Comparison of ENCODE assay signal across 9 cellular contexts in the genomic region with DNA sequence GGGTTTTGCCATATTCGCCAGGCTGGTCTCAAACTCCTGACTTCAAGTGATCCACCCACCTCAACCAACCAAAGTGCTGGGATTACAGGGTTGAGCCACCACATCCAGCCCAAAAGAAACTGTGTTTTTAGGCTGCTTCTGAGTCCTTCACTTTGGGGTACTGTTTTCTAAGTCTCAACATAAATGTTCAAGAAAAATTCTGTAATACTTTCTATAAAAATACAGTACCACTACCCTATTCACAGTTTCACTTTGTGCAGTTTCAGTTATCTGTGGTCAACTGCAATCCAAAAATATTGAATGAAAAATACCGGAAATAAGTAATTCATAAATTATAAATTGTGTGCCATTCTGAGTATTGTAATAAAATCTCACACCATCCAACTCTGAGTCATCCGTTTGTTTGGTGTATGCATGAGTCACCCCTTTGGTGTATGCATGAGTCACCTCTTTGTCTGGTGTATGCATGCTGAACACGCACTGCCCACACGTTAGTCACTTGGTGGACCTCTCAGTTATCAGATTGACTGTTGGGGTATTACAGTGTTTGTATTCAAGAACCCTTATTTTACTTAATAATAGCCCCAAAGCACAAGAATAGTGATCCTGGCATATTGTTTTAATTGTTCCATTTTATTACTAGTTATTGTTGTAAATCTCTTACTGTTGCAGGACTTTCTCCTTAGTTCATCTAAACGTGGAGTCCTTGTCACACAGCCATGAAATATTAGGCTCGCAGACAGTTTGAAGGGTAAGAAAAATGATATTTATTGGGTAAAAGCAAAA.
DNase-seq lines count a peak whose midpoint lies in the region; ATAC-seq and TF ChIP-seq lines count a peak whose summit lies in the region.
"Had no signal": no experiment of that assay in that cellular context is flagged by ENCODE, and none has a peak within 500 bp of the region (broad histone marks: within the 10 kb centered on the region; RNA-seq: fewer than 3 reads in every experiment).

No MANE protein-coding gene starts in this region.

- no peak overlapping the region for H3K4me3 Mint-ChIP-seq in stimulated activated effector memory CD8-positive, alpha-beta T cell treated with anti-CD3 and anti-CD28 coated beads, Interleukin-12 subunit alpha, Interleukin-12 subunit beta, amount 100 ng/mL, for 72 hours

- intact Hi-C loops in left ventricle myocardium superior (cut with micrococcal nuclease): no loop called here

- TF ChIP-seq CTCF in epithelial cell of esophagus (IDR thresholded peaks at IDR 0.05; ENCODE audit: insufficient read depth, low read depth, low read length, missing control alignments): no peak

- ATAC-seq in GM18511 (IDR thresholded peaks at IDR 0.05; ENCODE audit: unreplicated experiment): peak; percentile 99
- ATAC-seq in HG03039 (IDR thresholded peaks at IDR 0.05; ENCODE audit: unreplicated experiment): peak; percentile 82
- peak; percentile 98 for ATAC-seq in stimulated activated effector memory CD8-positive, alpha-beta T cell treated with anti-CD3 and anti-CD28 coated beads, Interleukin-12 subunit alpha, Interleukin-12 subunit beta, amount 100 ng/mL, for 72 hours
- no peak for ATAC-seq in HG02970 (IDR thresholded peaks at IDR 0.05; ENCODE audit: low FRiP score, unreplicated experiment)
- no peak for ATAC-seq in left ventricle myocardium superior

- H3K4me3 ChIP-seq in epithelial cell of esophagus (ENCODE audit: low read length): no peak overlapping the region
- H3K4me3 ChIP-seq: SK-N-MC had no signal

- peak; percentile 30 for DNase-seq in NCI-H774 (lab: John Stamatoyannopoulos, UW)
- DNase-seq in epithelial cell of esophagus (ENCODE audit: low read depth): peak; percentile 97
- no peak for DNase-seq in stimulated activated effector memory CD8-positive, alpha-beta T cell treated with anti-CD3 and anti-CD28 coated beads, Interleukin-12 subunit alpha, Interleukin-12 subunit beta, amount 100 ng/mL, for 72 hours (ENCODE audit: low spot score in 2 of 2)
- no peak for DNase-seq in left ventricle myocardium superior
- DNase-seq: left cardiac atrium had no signal

- peaks cover 18% of the 10 kb centered on the region for H3K9me3 Mint-ChIP-seq in stimulated activated effector memory CD8-positive, alpha-beta T cell treated with anti-CD3 and anti-CD28 coated beads, Interleukin-12 subunit alpha, Interleukin-12 subunit beta, amount 100 ng/mL, for 72 hours

- no peaks in the 10 kb centered on the region for H3K4me1 Mint-ChIP-seq in stimulated activated effector memory CD8-positive, alpha-beta T cell treated with anti-CD3 and anti-CD28 coated beads, Interleukin-12 subunit alpha, Interleukin-12 subunit beta, amount 100 ng/mL, for 72 hours

- H3K27ac Mint-ChIP-seq in stimulated activated effector memory CD8-positive, alpha-beta T cell treated with anti-CD3 and anti-CD28 coated beads, Interleukin-12 subunit alpha, Interleukin-12 subunit beta, amount 100 ng/mL, for 72 hours: no peak overlapping the region

- H3K36me3 Mint-ChIP-seq in stimulated activated effector memory CD8-positive, alpha-beta T cell treated with anti-CD3 and anti-CD28 coated beads, Interleukin-12 subunit alpha, Interleukin-12 subunit beta, amount 100 ng/mL, for 72 hours: no peaks in the 10 kb centered on the region

Comparison
In these comparisons a context has a peak if more than half of its experiments do, and no peak if none do; other contexts are left out.
1. ATAC-seq: peak in GM18511 (single experiment), HG03039 (single experiment) and stimulated activated effector memory CD8-positive, alpha-beta T cell treated with anti-CD3 and anti-CD28 coated beads, Interleukin-12 subunit alpha, Interleukin-12 subunit beta, amount 100 ng/mL, for 72 hours (single experiment); none in HG02970 (single experiment) and left ventricle myocardium superior (single experiment).
2. DNase-seq: peak in NCI-H774 (single experiment) and epithelial cell of esophagus (single experiment); none in stimulated activated effector memory CD8-positive, alpha-beta T cell treated with anti-CD3 and anti-CD28 coated beads, Interleukin-12 subunit alpha, Interleukin-12 subunit beta, amount 100 ng/mL, for 72 hours (0 of 2) and left ventricle myocardium superior (single experiment).